ENCODE assay signal across 9 cellular contexts in genomic region chr1:226187019-226187322, GRCh38. TPM values are rescaled to one million over a fixed set of nuclear protein-coding genes. Genes with fewer than 3 reads are reported as not detected.
DNase-seq lines count a peak whose midpoint lies in the region; ATAC-seq, FAIRE-seq and TF ChIP-seq lines count a peak whose summit lies in the region.
"Had no signal": no experiment of that assay in that cellular context is flagged by ENCODE, and none has a peak within 500 bp of the region (broad histone marks: within the 10 kb centered on the region; RNA-seq: fewer than 3 reads in every experiment).

No MANE protein-coding gene starts in this region.

- intact Hi-C loops in kidney (cut with DNase I), result no loop called here

- CTCF ChIA-PET in SK-N-SH (lab: Yijun Ruan, JAX), result interaction anchor here (1.1 to 1.2 kb wide), 2 partner anchors 10 to 61 kb away, joined by 5 to 6 read pairs; no protein-coding TSS in a partner anchor

- H3K9me3 ChIP-seq in SK-N-SH, result no peaks in the 10 kb centered on the region
- no peaks in the 10 kb centered on the region for H3K9me3 ChIP-seq in kidney (ENCODE audit: control insufficient read depth in 1 of 2, low read length in 2 of 2)

- peak overlapping the region; percentile 86 for H3K4me2 ChIP-seq in SK-N-SH

- peak overlapping the region; percentile 78 to 88 for H3K27ac ChIP-seq in SK-N-SH (ENCODE audit: low read depth in 2 of 2, low read length in 1 of 2)
- H3K27ac ChIP-seq in kidney (ENCODE audit: low read depth in 2 of 2, low read length in 2 of 2), result peak overlapping the region; percentile 90 to 95
- peak overlapping the region; percentile 72 for H3K27ac ChIP-seq in substantia nigra (ENCODE audit: low read depth, low read length, poor library complexity, severe bottlenecking)

- H3K9ac ChIP-seq in SK-N-SH (peak overlapping the region; percentile 77), kidney (ENCODE audit: low read length in 2 of 2) (peak overlapping the region; percentile 5 to 84)

- peak overlapping the region; percentile 97 for H2AFZ ChIP-seq in SK-N-SH (ENCODE audit: low read depth)

- H3K9me3 Mint-ChIP-seq in activated naive CD8-positive, alpha-beta T cell treated with anti-CD3 and anti-CD28 coated beads, Interleukin-2, amount 10 ng/mL, durations not matched to agents 7 days and 5 days, result no peaks in the 10 kb centered on the region

- H3K4me3 Mint-ChIP-seq in activated naive CD8-positive, alpha-beta T cell treated with anti-CD3 and anti-CD28 coated beads, Interleukin-2, amount 10 ng/mL, durations not matched to agents 7 days and 5 days, result peak overlapping the region; percentile 93

- H3K27me3 ChIP-seq in SK-N-SH (ENCODE audit: insufficient read depth), result no peaks in the 10 kb centered on the region

- H3K27ac Mint-ChIP-seq in activated naive CD8-positive, alpha-beta T cell treated with anti-CD3 and anti-CD28 coated beads, Interleukin-2, amount 10 ng/mL, durations not matched to agents 7 days and 5 days, result peak overlapping the region; percentile 91

- H3K36me3 ChIP-seq in SK-N-SH (replicated peaks in 1 of 2; ENCODE audit: control insufficient read depth in 1 of 2, insufficient read depth in 2 of 2, low read length in 1 of 2) (peaks cover 6 to 21% of the 10 kb centered on the region in 2 experiments), kidney (ENCODE audit: control insufficient read depth in 1 of 2, insufficient read depth in 2 of 2, low read length in 2 of 2) (no peaks in the 10 kb centered on the region)

- peaks cover 19% of the 10 kb centered on the region for H3K4me1 Mint-ChIP-seq in activated naive CD8-positive, alpha-beta T cell treated with anti-CD3 and anti-CD28 coated beads, Interleukin-2, amount 10 ng/mL, durations not matched to agents 7 days and 5 days

- peaks cover 34% of the 10 kb centered on the region for H4K20me1 ChIP-seq in SK-N-SH (ENCODE audit: insufficient read depth)

- DNase-seq in SK-N-SH (no peak), kidney (no peak), substantia nigra (lab: John Stamatoyannopoulos, UW) (no peak), pons (ENCODE audit: low spot score) (no peak), amniotic stem cell (lab: John Stamatoyannopoulos, UW) (no peak)
- no peak for DNase-seq in activated naive CD8-positive, alpha-beta T cell treated with anti-CD3 and anti-CD28 coated beads, Interleukin-2, amount 10 ng/mL, durations not matched to agents 7 days and 5 days

- no peak for TF ChIP-seq EP300 in SK-N-SH (IDR thresholded peaks at IDR 0.05; ENCODE audit: borderline replicate concordance in 1 of 2, low read depth in 1 of 2, low read length in 1 of 2)

- H3K4me1 ChIP-seq in SK-N-SH (ENCODE audit: control insufficient read depth in 1 of 2, insufficient read depth in 2 of 2, low read depth in 1 of 2, low read length in 1 of 2), result peaks cover 0 to 12% of the 10 kb centered on the region in 2 experiments; a peak in 3 of 4 replicates
- peaks cover 6 to 11% of the 10 kb centered on the region in 2 donors for H3K4me1 ChIP-seq in kidney (ENCODE audit: control insufficient read depth in 1 of 2, insufficient read depth in 1 of 2, low read depth in 1 of 2, low read length in 2 of 2)

- peaks cover 9% of the 10 kb centered on the region for H3K36me3 Mint-ChIP-seq in activated naive CD8-positive, alpha-beta T cell treated with anti-CD3 and anti-CD28 coated beads, Interleukin-2, amount 10 ng/mL, durations not matched to agents 7 days and 5 days

- TF ChIP-seq CTCF in SK-N-SH (IDR thresholded peaks at IDR 0.05), result no peak
- peak; percentile 11 for TF ChIP-seq CTCF in kidney (IDR thresholded peaks at IDR 0.05; ENCODE audit: borderline replicate concordance, extremely low read depth, insufficient read depth)

- H3K4me3 ChIP-seq in SK-N-SH (ENCODE audit: low read depth in 2 of 2, low read length in 1 of 2) (peak overlapping the region; percentile 71 to 82), kidney (ENCODE audit: low read length in 2 of 2) (peak overlapping the region; percentile 81 to 83)

- 3% methylated on average over 7 of the region's 10 CpGs for WGBS in SK-N-SH (ENCODE audit: low lambda C conversion rate)

- no peaks in the 10 kb centered on the region for H3K9me2 ChIP-seq in SK-N-SH

- no peak for FAIRE-seq in kidney (lab: Jason Lieb, UNC)

- peaks cover 12% of the 10 kb centered on the region for H3F3A ChIP-seq in SK-N-SH (replicated peaks; ENCODE audit: insufficient read depth)

- no peak for TF ChIP-seq RAD21 in SK-N-SH (IDR thresholded peaks at IDR 0.05; ENCODE audit: low read length)

- POLR2A ChIA-PET in SK-N-SH (lab: Yijun Ruan, JAX), result no interaction called here
- POLR2A ChIA-PET in activated naive CD8-positive, alpha-beta T cell treated with anti-CD3 and anti-CD28 coated beads, Interleukin-2, amount 10 ng/mL, durations not matched to agents 7 days and 5 days (lab: Charles Lee), result interaction anchor here (0.6 kb wide), 1 partner anchor 9 kb away, joined by 3 read pairs; no protein-coding TSS in a partner anchor

- ATAC-seq in SK-N-SH treated with all-trans-retinoic acid at 6 μM for 48 hours (no peak), HG02798 (IDR thresholded peaks at IDR 0.05; ENCODE audit: poor library complexity, unreplicated experiment) (no peak)
- ATAC-seq in activated naive CD8-positive, alpha-beta T cell treated with anti-CD3 and anti-CD28 coated beads, Interleukin-2, amount 10 ng/mL, durations not matched to agents 7 days and 5 days (ENCODE audit: low read depth), result no peak

- H3K79me2 ChIP-seq in SK-N-SH (ENCODE audit: insufficient read depth), result peaks cover 49% of the 10 kb centered on the region

- H3K27me3 Mint-ChIP-seq in activated naive CD8-positive, alpha-beta T cell treated with anti-CD3 and anti-CD28 coated beads, Interleukin-2, amount 10 ng/mL, durations not matched to agents 7 days and 5 days, result no peaks in the 10 kb centered on the region

TF ChIP-seq in SK-N-SH, 30 proteins besides CTCF, POLR2A, EP300 and RAD21:
- no peak for TF ChIP-seq EZH2phosphoT487 (IDR thresholded peaks at IDR 0.05; ENCODE audit: borderline replicate concordance, low read depth)

TF ChIP-seq in SK-N-SH treated with all-trans-retinoic acid at 6 μM for 48 hours, 23 proteins besides CTCF, POLR2A, EP300 and RAD21 (continues in another document):
- TF ChIP-seq SNAI2 (CRISPR knock-in tag; IDR thresholded peaks at IDR 0.05), result no peak
- TF ChIP-seq ZNF70 (CRISPR knock-in tag; IDR thresholded peaks at IDR 0.05), result no peak
- no peak for TF ChIP-seq CSDC2 (CRISPR knock-in tag; IDR thresholded peaks at IDR 0.05)
- TF ChIP-seq, protein P1, sequence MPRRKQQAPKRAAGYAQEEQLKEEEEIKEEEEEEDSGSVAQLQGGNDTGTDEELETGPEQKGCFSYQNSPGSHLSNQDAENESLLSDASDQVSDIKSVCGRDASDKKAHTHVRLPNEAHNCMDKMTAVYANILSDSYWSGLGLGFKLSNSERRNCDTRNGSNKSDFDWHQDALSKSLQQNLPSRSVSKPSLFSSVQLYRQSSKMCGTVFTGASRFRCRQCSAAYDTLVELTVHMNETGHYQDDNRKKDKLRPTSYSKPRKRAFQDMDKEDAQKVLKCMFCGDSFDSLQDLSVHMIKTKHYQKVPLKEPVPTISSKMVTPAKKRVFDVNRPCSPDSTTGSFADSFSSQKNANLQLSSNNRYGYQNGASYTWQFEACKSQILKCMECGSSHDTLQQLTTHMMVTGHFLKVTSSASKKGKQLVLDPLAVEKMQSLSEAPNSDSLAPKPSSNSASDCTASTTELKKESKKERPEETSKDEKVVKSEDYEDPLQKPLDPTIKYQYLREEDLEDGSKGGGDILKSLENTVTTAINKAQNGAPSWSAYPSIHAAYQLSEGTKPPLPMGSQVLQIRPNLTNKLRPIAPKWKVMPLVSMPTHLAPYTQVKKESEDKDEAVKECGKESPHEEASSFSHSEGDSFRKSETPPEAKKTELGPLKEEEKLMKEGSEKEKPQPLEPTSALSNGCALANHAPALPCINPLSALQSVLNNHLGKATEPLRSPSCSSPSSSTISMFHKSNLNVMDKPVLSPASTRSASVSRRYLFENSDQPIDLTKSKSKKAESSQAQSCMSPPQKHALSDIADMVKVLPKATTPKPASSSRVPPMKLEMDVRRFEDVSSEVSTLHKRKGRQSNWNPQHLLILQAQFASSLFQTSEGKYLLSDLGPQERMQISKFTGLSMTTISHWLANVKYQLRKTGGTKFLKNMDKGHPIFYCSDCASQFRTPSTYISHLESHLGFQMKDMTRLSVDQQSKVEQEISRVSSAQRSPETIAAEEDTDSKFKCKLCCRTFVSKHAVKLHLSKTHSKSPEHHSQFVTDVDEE (CRISPR knock-in tag; IDR thresholded peaks at IDR 0.05), result no peak
- TF ChIP-seq, protein P2, sequence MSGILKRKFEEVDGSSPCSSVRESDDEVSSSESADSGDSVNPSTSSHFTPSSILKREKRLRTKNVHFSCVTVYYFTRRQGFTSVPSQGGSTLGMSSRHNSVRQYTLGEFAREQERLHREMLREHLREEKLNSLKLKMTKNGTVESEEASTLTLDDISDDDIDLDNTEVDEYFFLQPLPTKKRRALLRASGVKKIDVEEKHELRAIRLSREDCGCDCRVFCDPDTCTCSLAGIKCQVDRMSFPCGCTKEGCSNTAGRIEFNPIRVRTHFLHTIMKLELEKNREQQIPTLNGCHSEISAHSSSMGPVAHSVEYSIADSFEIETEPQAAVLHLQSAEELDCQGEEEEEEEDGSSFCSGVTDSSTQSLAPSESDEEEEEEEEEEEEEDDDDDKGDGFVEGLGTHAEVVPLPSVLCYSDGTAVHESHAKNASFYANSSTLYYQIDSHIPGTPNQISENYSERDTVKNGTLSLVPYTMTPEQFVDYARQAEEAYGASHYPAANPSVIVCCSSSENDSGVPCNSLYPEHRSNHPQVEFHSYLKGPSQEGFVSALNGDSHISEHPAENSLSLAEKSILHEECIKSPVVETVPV (CRISPR knock-in tag; IDR thresholded peaks at IDR 0.05), result no peak
- no peak for TF ChIP-seq ZNF565 (CRISPR knock-in tag; conservative IDR thresholded peaks at IDR 0.05; ENCODE audit: low read depth)
- TF ChIP-seq PPARA (CRISPR knock-in tag; IDR thresholded peaks at IDR 0.05; ENCODE audit: borderline replicate concordance), result no peak
- TF ChIP-seq ESRRG (CRISPR knock-in tag; IDR thresholded peaks at IDR 0.05), result no peak

RNA-seq across cellular contexts. Expression of gene ACBD3, which starts 0.4 kb away (rescaled TPM):
- polyA plus RNA-seq in SK-N-SH (2012; rRNA removed) (17.8 and 26.3 TPM in 2 replicates), kidney (ENCODE audit: insufficient read depth, low read depth, low replicate concordance) (12.4 TPM)
- 25.1 and 30.3 TPM in 2 replicates for polyA plus RNA-seq in SK-N-SH (2012; cell fraction: cytosol; rRNA removed)
- 7.5 and 17.1 TPM in 2 replicates for polyA plus RNA-seq in SK-N-SH (2012; cell fraction: nucleus; rRNA removed)
- 10 to 100 TPM; 21.0 to 22.6 TPM for total RNA-seq in activated naive CD8-positive, alpha-beta T cell treated with anti-CD3 and anti-CD28 coated beads, Interleukin-2, amount 10 ng/mL, durations not matched to agents 7 days and 5 days
- total RNA-seq in kidney, result 43.1 TPM

RNA-seq across cellular contexts. Expression of gene MIXL1, which starts 36.5 kb away (rescaled TPM):
- polyA plus RNA-seq in SK-N-SH (2012; rRNA removed), result 0.03 TPM in 1 of 2 replicates, not detected in the other
- polyA plus RNA-seq in SK-N-SH (2012; cell fraction: cytosol; rRNA removed), result 0.03 and 0.05 TPM in 2 replicates
- polyA plus RNA-seq in SK-N-SH (2012; cell fraction: nucleus; rRNA removed), result not detected in 2 replicates
- total RNA-seq in activated naive CD8-positive, alpha-beta T cell treated with anti-CD3 and anti-CD28 coated beads, Interleukin-2, amount 10 ng/mL, durations not matched to agents 7 days and 5 days, result not detected
- 0.16 TPM for total RNA-seq in kidney
- 0.56 TPM for polyA plus RNA-seq in kidney (ENCODE audit: insufficient read depth, low read depth, low replicate concordance)
- total RNA-seq: HT-29 had no signal
